ENCODE assay signal across 12 cellular contexts in genomic region chr13:75478659-75479058, GRCh38.
"Had no signal": no experiment of that assay in that cellular context is flagged by ENCODE, and none has a peak within 500 bp of the region (broad histone marks: within the 10 kb centered on the region; RNA-seq: fewer than 3 reads in every experiment).

No MANE protein-coding gene starts in this region.

- DNase-seq: activated CD4-positive, CD25-positive, alpha-beta regulatory T cell; activated effector memory CD4-positive, alpha-beta T cell treated with Interleukin-2 at 50 U/mL for 16 hours; activated T-cell treated with anti-CD3 and anti-CD28 coated beads, Interleukin-2, amount 50 U/mL, for 1 hour; amniotic stem cell; left lung; mesenchymal stem cell; nephron progenitor cell; stimulated activated CD4-positive, alpha-beta T cell treated with anti-CD3 and anti-CD28 coated beads, Interleukin-15, amount 100 ng/mL, for 24 hours; stimulated activated CD4-positive, alpha-beta T cell treated with anti-CD3 and anti-CD28 coated beads, Interleukin-4, amount 100 ng/mL, for 4 hours; stimulated activated naive CD8-positive, alpha-beta T cell treated with anti-CD3 and anti-CD28 coated beads, Interleukin-15, amount 100 ng/mL, for 72 hours had no signal

- H3K36me3 ChIP-seq: left lung, thoracic aorta had no signal

- FAIRE-seq: islet of Langerhans had no signal

- ATAC-seq: left lung; stimulated activated naive CD8-positive, alpha-beta T cell treated with anti-CD3 and anti-CD28 coated beads, Interleukin-15, amount 100 ng/mL, for 72 hours had no signal

- H3K4me3 ChIP-seq: left lung, thoracic aorta had no signal

- H3K27ac ChIP-seq: left lung, thoracic aorta had no signal

- H3K9me3 ChIP-seq: left lung, thoracic aorta had no signal
